Comparison of ENCODE assay signal across 11 cellular contexts in genomic region chr11:67275606-67276409, GRCh38. TPM values are rescaled to one million over a fixed set of nuclear protein-coding genes. Genes with fewer than 3 reads are reported as not detected.
A peak's percentile ranks its signal among the peaks of the same experiment; 100 is the strongest.
DNase-seq lines count a peak whose midpoint lies in the region; ATAC-seq and TF ChIP-seq lines count a peak whose summit lies in the region.
"Had no signal": no experiment of that assay in that cellular context is flagged by ENCODE, and none has a peak within 500 bp of the region (broad histone marks: within the 10 kb centered on the region; RNA-seq: fewer than 3 reads in every experiment).

No MANE protein-coding gene starts in this region.

- H3K79me2 ChIP-seq in PC-3 (ENCODE audit: low read length) = peaks cover 62% of the 10 kb centered on the region

- H3K27me3 ChIP-seq in PC-3 (ENCODE audit: low read length) = no peaks in the 10 kb centered on the region

- no peak overlapping the region for H2AFZ ChIP-seq in PC-3 (ENCODE audit: low read length)

- H3K4me3 ChIP-seq in PC-3 (ENCODE audit: low read length) = no peak overlapping the region
- H3K4me3 ChIP-seq: lung had no signal

- peak overlapping the region; percentile 77 for H3K27ac ChIP-seq in angular gyrus (ENCODE audit: low read depth, low read length)
- no peak overlapping the region for H3K27ac ChIP-seq in PC-3 (ENCODE audit: low read length)
- H3K27ac ChIP-seq: C4-2B had no signal

- BruUV-seq in PC-3 (replicated peaks; lab: Mats Ljungman, UMichigan) = no TSS peak

- no peaks in the 10 kb centered on the region for H3K4me1 ChIP-seq in PC-3 (ENCODE audit: insufficient read depth, low read length)

- H3K4me3 Mint-ChIP-seq in natural killer cell = peak overlapping the region; percentile 80

- H3K4me1 Mint-ChIP-seq in natural killer cell = peaks cover 73 to 77% of the 10 kb centered on the region in 2 donors

- H3K9me3 Mint-ChIP-seq in natural killer cell = no peaks in the 10 kb centered on the region

- POLR2A ChIA-PET in PC-3 (lab: Charles Lee; ENCODE audit: unreplicated experiment) = no interaction called here

- H3K4me2 ChIP-seq in PC-3 (ENCODE audit: low read length) = no peak overlapping the region

- DNase-seq in stimulated activated CD4-positive, alpha-beta T cell treated with anti-CD3 and anti-CD28 coated beads, Interleukin-1b, Interleukin-23, amount 100 ng/mL, for 48 hours = peak; percentile 37
- DNase-seq in stimulated activated CD4-positive, alpha-beta T cell treated with anti-CD3 and anti-CD28 coated beads, Interleukin-4, amount 100 ng/mL, for 24 hours = no peak
- DNase-seq in natural killer cell = no peak
- DNase-seq in PC-3 = no peak
- DNase-seq in NCI-H510A treated with DMSO at 0.1 percent for 48 hours (lab: John Stamatoyannopoulos, UW) = no peak
- no peak for DNase-seq in mesenteric fat pad (ENCODE audit: low spot score)
- DNase-seq: effector CD8-positive, alpha-beta T cell had no signal

- no peaks in the 10 kb centered on the region for H3K36me3 Mint-ChIP-seq in natural killer cell

- ATAC-seq in natural killer cell = no peak
- ATAC-seq in PC-3 = no peak
- ATAC-seq in GM21390 (IDR thresholded peaks at IDR 0.05; ENCODE audit: unreplicated experiment) = no peak

- no peaks in the 10 kb centered on the region for H3F3A ChIP-seq in PC-3 (ENCODE audit: low read length, unreplicated experiment)

- H3K9ac ChIP-seq in PC-3 (ENCODE audit: low read length) = no peak overlapping the region

- H3K9me2 ChIP-seq in PC-3 (replicated peaks; ENCODE audit: low read length) = no peaks in the 10 kb centered on the region

- CTCF ChIA-PET in PC-3 (lab: Charles Lee) = no interaction called here

- peaks cover 24% of the 10 kb centered on the region for H3K36me3 ChIP-seq in PC-3 (ENCODE audit: low read depth, low read length)

- H4K20me1 ChIP-seq in PC-3 (ENCODE audit: low read length) = peaks cover 22% of the 10 kb centered on the region; the same call in 1 of the 2 replicates

- peak overlapping the region; percentile 96 to 97 for H3K27ac Mint-ChIP-seq in natural killer cell

- no peaks in the 10 kb centered on the region for H3K9me3 ChIP-seq in PC-3 (ENCODE audit: low read length)

- H3K27me3 Mint-ChIP-seq in natural killer cell (ENCODE audit: low read depth in 2 of 2) = no peaks in the 10 kb centered on the region

- intact Hi-C loops in natural killer cell (cut with micrococcal nuclease) = no loop called here
- intact Hi-C loops in PC-3 (cut with micrococcal nuclease) = no loop called here

- no peak for TF ChIP-seq CTCF in natural killer cell (IDR thresholded peaks at IDR 0.05)
- no peak for TF ChIP-seq CTCF in PC-3 (conservative IDR thresholded peaks at IDR 0.05; ENCODE audit: low read depth, low read length)

RNA-seq across cellular contexts. Expression of gene GRK2, which starts 9.5 kb away (rescaled TPM):
- total RNA-seq in natural killer cell (100 to 1,000 TPM; 390 to 482 (median 441) TPM), PC-3 (2014; rRNA removed) (103 TPM in 2 replicates), mesenteric fat pad (60.2 TPM)

RNA-seq across cellular contexts. Expression of gene ANKRD13D, which starts 13.3 kb away (rescaled TPM):
- total RNA-seq in natural killer cell = 100 to 1,000 TPM; 212 to 316 (median 231) TPM
- total RNA-seq in PC-3 (2014; rRNA removed) = 58.9 and 63.9 TPM in 2 replicates
- 42.5 TPM for total RNA-seq in mesenteric fat pad

RNA-seq across cellular contexts. Expression of gene SSH3, which starts 27.5 kb away (rescaled TPM):
- total RNA-seq in natural killer cell (10 to 100 TPM; 34.3 to 42.7 (median 38.1) TPM), PC-3 (2014; rRNA removed) (35.1 and 52.4 TPM in 2 replicates), mesenteric fat pad (19.9 TPM)
